ENCODE assay signal across 11 cellular contexts in genomic region chr5:80668016-80668969, GRCh38. TPM values are rescaled to one million over a fixed set of nuclear protein-coding genes. Genes with fewer than 3 reads are reported as not detected.
DNase-seq lines count a peak whose midpoint lies in the region; ATAC-seq, FAIRE-seq and TF ChIP-seq lines count a peak whose summit lies in the region.
"Had no signal": no experiment of that assay in that cellular context is flagged by ENCODE, and none has a peak within 500 bp of the region (broad histone marks: within the 10 kb centered on the region; RNA-seq: fewer than 3 reads in every experiment).

No MANE protein-coding gene starts in this region.

- H3K4me3 ChIP-seq in GM12865 (ENCODE audit: low read depth, low read length): peak overlapping the region; percentile 10; the same call in 1 of the 2 replicates
- H3K4me3 ChIP-seq in HepG2 (replicated peaks in 1 of 3; ENCODE audit: insufficient read depth in 1 of 3, low read depth in 2 of 3, low read length in 3 of 3): peak overlapping the region in 1 of 3 experiments; percentile 13; a peak in 1 of 6 replicates
- H3K4me3 ChIP-seq in GM23248: no peak overlapping the region

- BruUV-seq in HepG2 (replicated peaks; lab: Mats Ljungman, UMichigan): no TSS peak

- H3K27ac ChIP-seq in HepG2 (ENCODE audit: extremely low read length, insufficient read depth, low read length) (peak overlapping the region; percentile 23), GM23248 (no peak overlapping the region)

- H3F3A ChIP-seq in GM23248 (ENCODE audit: insufficient read depth): no peaks in the 10 kb centered on the region

- TF ChIP-seq POLR2A in HepG2 (IDR thresholded peaks at IDR 0.05; ENCODE audit: insufficient read depth in 1 of 2, low read depth in 2 of 2, low read length in 2 of 2): no peak

- intact Hi-C loops in HepG2 (cut with micrococcal nuclease; ENCODE audit: unreplicated experiment): no loop called here

- CTCF ChIA-PET in HepG2 (lab: Yijun Ruan, JAX; ENCODE audit: low intra/inter-chr PET ratio, low total read pairs): no interaction called here

- H3K27me3 ChIP-seq in HepG2 (ENCODE audit: control insufficient read depth in 1 of 2, insufficient read depth in 2 of 2, low read length in 2 of 2): no peaks in the 10 kb centered on the region
- no peaks in the 10 kb centered on the region for H3K27me3 ChIP-seq in GM23248 (replicated peaks; ENCODE audit: insufficient read depth)

- peaks cover 17% of the 10 kb centered on the region for H3K4me1 ChIP-seq in HepG2 (ENCODE audit: insufficient read depth, low read length)
- no peaks in the 10 kb centered on the region for H3K4me1 ChIP-seq in GM23248 (ENCODE audit: insufficient read depth)

- H4K20me1 ChIP-seq in HepG2 (ENCODE audit: insufficient read depth, low read length) (no peaks in the 10 kb centered on the region), GM23248 (ENCODE audit: insufficient read depth) (no peaks in the 10 kb centered on the region)

- no peaks in the 10 kb centered on the region for H3K79me2 ChIP-seq in HepG2 (ENCODE audit: insufficient read depth, low read length)
- H3K79me2 ChIP-seq in GM23248 (ENCODE audit: insufficient read depth): peaks cover 15% of the 10 kb centered on the region; the same call in 1 of the 2 replicates

- DNase-seq in GM12865 (ENCODE audit: low read depth) (peak; percentile 77), HepG2 (ENCODE audit: low spot score) (peak; percentile 56), HT-29 (ENCODE audit: low spot score) (no peak), GDM1 (lab: John Stamatoyannopoulos, UW) (no peak), AG20443 (ENCODE audit: low spot score) (no peak), GM23248 (no peak)
- DNase-seq: activated gamma-delta T cell, mammary epithelial cell, NCI-H187 had no signal

- no peak for TF ChIP-seq RAD21 in HepG2 (CRISPR knock-in tag; IDR thresholded peaks at IDR 0.05)

- 73% methylated on average over 8 of the region's 16 CpGs for whole genome bisulfite sequencing in HepG2 (ENCODE audit: low lambda C conversion rate)
- WGBS in GM23248 (ENCODE audit: low coverage in 1 of 2, low lambda C conversion rate in 2 of 2, missing lambda C conversion rate in 2 of 2), 2 experiments: 94 to 98% methylated on average over 15 of the region's 16 CpGs

- H3K4me2 ChIP-seq in HepG2 (ENCODE audit: low read depth, low read length): peak overlapping the region; percentile 29; the same call in 1 of the 2 replicates
- no peak overlapping the region for H3K4me2 ChIP-seq in GM23248 (ENCODE audit: unreplicated experiment)

- H3K9me3 ChIP-seq in HepG2 (ENCODE audit: low read length) (no peaks in the 10 kb centered on the region), GM23248 (ENCODE audit: low read depth) (no peaks in the 10 kb centered on the region)

- H3K9ac ChIP-seq in HepG2 (ENCODE audit: insufficient read depth, low read depth, low read length) (no peak overlapping the region), GM23248 (no peak overlapping the region)

- ATAC-seq in GM21390 (IDR thresholded peaks at IDR 0.05; ENCODE audit: unreplicated experiment): peak; percentile 59
- peak; percentile 58 for ATAC-seq in HG03469 (IDR thresholded peaks at IDR 0.05; ENCODE audit: unreplicated experiment)
- peak; percentile 87 for ATAC-seq in HepG2

- TF ChIP-seq CTCF in GM12865 (IDR thresholded peaks at IDR 0.05; ENCODE audit: insufficient read depth, low read depth, low read length, missing control alignments) (no peak), HepG2 (CRISPR knock-in tag; IDR thresholded peaks at IDR 0.05) (no peak)

- no peak overlapping the region for H2AFZ ChIP-seq in HepG2 (ENCODE audit: low read length)
- no peak overlapping the region for H2AFZ ChIP-seq in GM23248

- POLR2A ChIA-PET in HepG2 (lab: Yijun Ruan, JAX): interaction anchor here (0.8 to 3.6 kb wide), 7 partner anchors 11 to 261 kb away, joined by 3 to 28 read pairs (median 5); partner anchors contain the start of genes DHFR and MSH3

- H3K36me3 ChIP-seq in HepG2 (replicated peaks in 1 of 2; ENCODE audit: control insufficient read depth in 1 of 2, insufficient read depth in 2 of 2, low read length in 2 of 2): peaks cover 17 to 40% of the 10 kb centered on the region in 2 experiments; a peak in 4 of 5 replicates
- peaks cover 30% of the 10 kb centered on the region for H3K36me3 ChIP-seq in GM23248 (ENCODE audit: low read depth)

- in situ Hi-C loops in HepG2 (cut with HindIII; ENCODE audit: extremely low pct_ligation_motif_present, low pct_unique_long_range_greater_than_20kb) (no loop called here), GM23248 (cut with MboI) (no loop called here)

- TF ChIP-seq EP300 in HepG2 (IDR thresholded peaks at IDR 0.05; ENCODE audit: low read depth in 2 of 2, low read length in 2 of 2) (no peak), HepG2 (CRISPR knock-in tag; IDR thresholded peaks at IDR 0.05; ENCODE audit: borderline replicate concordance) (no peak)

- no peaks in the 10 kb centered on the region for H3K9me2 ChIP-seq in GM23248 (ENCODE audit: insufficient read depth)

- FAIRE-seq in HepG2 (lab: Jason Lieb, UNC): no peak

TF ChIP-seq in HepG2, 621 proteins besides CTCF, POLR2A, EP300 and RAD21 (continues in another document):
- 0 out of 2 replicates have a peak, but pooled peaks have one; percentile 29 for TF ChIP-seq GABPB1 (CRISPR knock-in tag; IDR thresholded peaks at IDR 0.05)
- no peak for TF ChIP-seq CENPX (CRISPR knock-in tag; IDR thresholded peaks at IDR 0.05)
- no peak for TF ChIP-seq TOPORS (CRISPR knock-in tag; IDR thresholded peaks at IDR 0.05)
- TF ChIP-seq PHF20 (CRISPR knock-in tag; IDR thresholded peaks at IDR 0.05): no peak

RNA-seq across cellular contexts. Expression of gene DHFR, which starts 13.5 kb away (rescaled TPM):
- total RNA-seq in HepG2 (2016; rRNA removed; fragmentation: Illumina TruSeq; extraction: Trizol): 59.0 and 77.6 TPM in 2 replicates
- 6.9 and 8.9 TPM in 2 replicates for total RNA-seq in HepG2 (2016; cell fraction: cytosol; rRNA removed; fragmentation: Illumina TruSeq; extraction: Trizol; ENCODE audit: low read depth)
- total RNA-seq in HepG2 (2016; cell fraction: insoluble cytoplasmic fraction; rRNA removed; fragmentation: Illumina TruSeq; extraction: Trizol): 60.7 and 85.7 TPM in 2 replicates
- 30.0 and 33.9 TPM in 2 replicates for total RNA-seq in HepG2 (2016; cell fraction: membrane; rRNA removed; fragmentation: Illumina TruSeq; extraction: Trizol)
- 25.8 and 26.7 TPM in 2 replicates for total RNA-seq in HepG2 (2016; cell fraction: nucleus; rRNA removed; fragmentation: Illumina TruSeq; extraction: Trizol)
- polyA plus RNA-seq in HepG2 (2011; rRNA removed): 15.4 and 22.8 TPM in 2 replicates
- polyA plus RNA-seq in HepG2 (2011; cell fraction: cytosol; rRNA removed): 14.6 and 14.7 TPM in 2 replicates
- polyA plus RNA-seq in HepG2 (2011; cell fraction: nucleus; rRNA removed): 10.6 and 10.7 TPM in 2 replicates
- polyA plus RNA-seq in HepG2 (2012): 9.9 and 21.3 TPM in 2 replicates
- 9.7 and 10.2 TPM in 2 replicates for polyA plus RNA-seq in HepG2 (2016; cell fraction: cytosol; fragmentation: Illumina TruSeq; extraction: Trizol; ENCODE audit: low read depth)
- polyA plus RNA-seq in HepG2 (2016; cell fraction: insoluble cytoplasmic fraction; fragmentation: Illumina TruSeq; extraction: Trizol; ENCODE audit: low read depth): 91.9 and 106 TPM in 2 replicates
- 23.7 and 24.9 TPM in 2 replicates for polyA plus RNA-seq in HepG2 (2016; cell fraction: membrane; fragmentation: Illumina TruSeq; extraction: Trizol; ENCODE audit: low read depth)
- polyA plus RNA-seq in HepG2 (2016; cell fraction: nucleus; fragmentation: Illumina TruSeq; extraction: Trizol; ENCODE audit: insufficient read depth, low read depth): 43.3 and 48.3 TPM in 2 replicates
- polyA minus RNA-seq in HepG2 (2011; rRNA and poly(A)+ RNA removed; ENCODE audit: low replicate concordance): 17.6 and 77.2 TPM in 2 replicates
- polyA minus RNA-seq in HepG2 (2011; cell fraction: cytosol; rRNA and poly(A)+ RNA removed): 17.2 and 26.2 TPM in 2 replicates
- 14.4 and 17.8 TPM in 2 replicates for polyA minus RNA-seq in HepG2 (2011; cell fraction: nucleus; rRNA and poly(A)+ RNA removed)
- total RNA-seq in HT-29 (2014; rRNA removed; shearing (Covaris generic)): 34.1 and 34.5 TPM in 2 replicates
- 19.0 and 23.8 TPM in 2 replicates for total RNA-seq in GM23248 (2014; rRNA removed; shearing (Covaris generic))
- 10.0 and 11.6 TPM in 2 replicates for polyA plus RNA-seq in GM23248 (2016; fragmentation: Nextera tagmentation; extraction: Ambion mirVana)

RNA-seq across cellular contexts. Expression of gene MSH3, which starts 13.8 kb away (rescaled TPM):
- total RNA-seq in HepG2 (2016; rRNA removed; fragmentation: Illumina TruSeq; extraction: Trizol): 16.4 and 19.6 TPM in 2 replicates
- 21.1 and 23.7 TPM in 2 replicates for total RNA-seq in HepG2 (2016; cell fraction: cytosol; rRNA removed; fragmentation: Illumina TruSeq; extraction: Trizol; ENCODE audit: low read depth)
- 15.4 and 19.9 TPM in 2 replicates for total RNA-seq in HepG2 (2016; cell fraction: insoluble cytoplasmic fraction; rRNA removed; fragmentation: Illumina TruSeq; extraction: Trizol)
- 14.0 TPM in 2 replicates for total RNA-seq in HepG2 (2016; cell fraction: membrane; rRNA removed; fragmentation: Illumina TruSeq; extraction: Trizol)
- total RNA-seq in HepG2 (2016; cell fraction: nucleus; rRNA removed; fragmentation: Illumina TruSeq; extraction: Trizol): 23.0 and 25.3 TPM in 2 replicates
- polyA plus RNA-seq in HepG2 (2011; rRNA removed): 2.9 and 4.0 TPM in 2 replicates
- polyA plus RNA-seq in HepG2 (2011; cell fraction: cytosol; rRNA removed): 1.9 and 2.5 TPM in 2 replicates
- 1.6 and 1.7 TPM in 2 replicates for polyA plus RNA-seq in HepG2 (2011; cell fraction: nucleus; rRNA removed)
- polyA plus RNA-seq in HepG2 (2012): 5.0 and 6.0 TPM in 2 replicates
- polyA plus RNA-seq in HepG2 (2016; cell fraction: cytosol; fragmentation: Illumina TruSeq; extraction: Trizol; ENCODE audit: low read depth): 0.79 and 0.83 TPM in 2 replicates
- 11.2 and 11.9 TPM in 2 replicates for polyA plus RNA-seq in HepG2 (2016; cell fraction: insoluble cytoplasmic fraction; fragmentation: Illumina TruSeq; extraction: Trizol; ENCODE audit: low read depth)
- polyA plus RNA-seq in HepG2 (2016; cell fraction: membrane; fragmentation: Illumina TruSeq; extraction: Trizol; ENCODE audit: low read depth): 2.0 and 2.1 TPM in 2 replicates
- polyA plus RNA-seq in HepG2 (2016; cell fraction: nucleus; fragmentation: Illumina TruSeq; extraction: Trizol; ENCODE audit: insufficient read depth, low read depth): 6.7 and 7.3 TPM in 2 replicates
- 4.5 and 8.0 TPM in 2 replicates for polyA minus RNA-seq in HepG2 (2011; rRNA and poly(A)+ RNA removed; ENCODE audit: low replicate concordance)
- 6.8 and 7.2 TPM in 2 replicates for polyA minus RNA-seq in HepG2 (2011; cell fraction: cytosol; rRNA and poly(A)+ RNA removed)
- polyA minus RNA-seq in HepG2 (2011; cell fraction: nucleus; rRNA and poly(A)+ RNA removed): 25.1 and 28.5 TPM in 2 replicates
- total RNA-seq in HT-29 (2014; rRNA removed; shearing (Covaris generic)): 7.1 and 7.4 TPM in 2 replicates
- 11.7 and 15.9 TPM in 2 replicates for total RNA-seq in GM23248 (2014; rRNA removed; shearing (Covaris generic))
- polyA plus RNA-seq in GM23248 (2016; fragmentation: Nextera tagmentation; extraction: Ambion mirVana): 13.5 and 14.0 TPM in 2 replicates

Comparison
In these comparisons a context has a peak if more than half of its experiments do, and no peak if none do; other contexts are left out.
1. DNase-seq: peak in GM12865 (single experiment) and HepG2 (single experiment); none in HT-29 (single experiment), GDM1 (single experiment), AG20443 (single experiment) and GM23248 (single experiment).
2. Peak in every context shown above with its lines, with median percentiles within 50 percentile points of each other: ATAC-seq.